ENCODE assay signal across 8 cellular contexts in the genomic region with DNA sequence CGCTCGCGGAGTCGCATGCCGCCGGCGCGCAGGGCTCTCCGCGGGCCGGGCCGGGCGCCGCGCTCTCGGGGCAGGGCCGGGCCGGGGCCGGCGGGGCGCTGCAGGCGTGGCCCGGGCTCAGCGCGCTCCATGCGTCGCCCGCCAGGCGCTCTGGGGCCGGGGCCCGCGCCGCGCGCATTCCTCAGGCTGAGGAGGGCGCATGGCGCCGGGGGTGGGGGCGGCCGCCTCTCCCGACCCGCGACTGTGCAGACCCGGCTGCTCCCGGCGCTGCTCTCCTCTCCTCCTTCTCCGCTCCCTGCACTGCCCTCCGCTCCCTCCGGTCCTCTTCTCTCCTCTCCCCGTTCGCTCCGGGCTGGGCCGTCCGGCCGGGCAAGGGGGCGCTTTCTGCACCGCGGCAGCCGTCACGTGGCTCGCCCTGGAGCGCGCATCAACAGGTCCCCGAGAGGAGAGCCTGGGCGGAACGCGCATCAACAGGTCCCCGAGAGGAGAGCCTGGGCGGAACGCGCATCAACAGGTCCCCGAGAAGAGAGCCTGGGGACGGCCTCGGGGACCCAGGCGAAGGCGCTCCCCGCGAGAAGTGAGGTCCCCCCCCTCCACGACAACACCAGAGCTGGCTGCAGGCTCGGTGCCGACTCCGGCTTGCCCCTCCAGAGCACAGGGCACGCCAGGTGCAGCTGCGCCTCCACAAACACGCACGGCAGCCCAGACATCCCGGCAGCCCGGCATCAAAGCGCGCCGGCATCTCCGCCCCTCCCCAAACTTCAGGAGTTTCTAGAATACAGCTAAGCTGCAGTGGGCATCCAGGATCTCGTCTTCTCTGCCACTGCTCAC. TPM values are rescaled to one million over a fixed set of nuclear protein-coding genes. Genes with fewer than 3 reads are reported as not detected.
DNase-seq lines count a peak whose midpoint lies in the region; ATAC-seq lines count a peak whose summit lies in the region.

No MANE protein-coding gene starts in this region.

- in situ Hi-C loops in GM23248 (cut with MboI): no loop called here

- no peaks in the 10 kb centered on the region for H3K9me2 ChIP-seq in GM23248 (ENCODE audit: insufficient read depth)

- H3K79me2 ChIP-seq in GM23248 (ENCODE audit: insufficient read depth): no peaks in the 10 kb centered on the region

- no peaks in the 10 kb centered on the region for H3K9me3 ChIP-seq in GM23248 (ENCODE audit: low read depth)
- H3K9me3 ChIP-seq in right cardiac atrium (ENCODE audit: control insufficient read depth, low read length): no peaks in the 10 kb centered on the region

- no peak overlapping the region for H3K27ac ChIP-seq in GM23248
- H3K27ac ChIP-seq in right cardiac atrium (ENCODE audit: low read length): peak overlapping the region; percentile 13
- no peak overlapping the region for H3K27ac ChIP-seq in skin epidermis

- peak overlapping the region; percentile 76 for H3K4me3 ChIP-seq in GM23248
- peak overlapping the region; percentile 53 for H3K4me3 ChIP-seq in right cardiac atrium (ENCODE audit: low read length)
- H3K4me3 ChIP-seq in skin epidermis: peak overlapping the region; percentile 16 to 55 (median 41)

- no peaks in the 10 kb centered on the region for H3F3A ChIP-seq in GM23248 (ENCODE audit: insufficient read depth)

- H3K36me3 ChIP-seq in GM23248 (ENCODE audit: low read depth): no peaks in the 10 kb centered on the region

- WGBS in GM23248 (ENCODE audit: low coverage in 1 of 2, low lambda C conversion rate in 2 of 2, missing lambda C conversion rate in 2 of 2), 2 experiments: 1 to 3% methylated on average over 56 to 62 of the region's 93 CpGs
- under 1% methylated on average over 93 of the region's 93 CpGs for WGBS in right cardiac atrium

- H2AFZ ChIP-seq in GM23248: peak overlapping the region; percentile 42

- peak overlapping the region; percentile 77 for H3K4me2 ChIP-seq in GM23248 (ENCODE audit: unreplicated experiment)

- no peaks in the 10 kb centered on the region for H4K20me1 ChIP-seq in GM23248 (ENCODE audit: insufficient read depth)

- H3K9ac ChIP-seq in GM23248: no peak overlapping the region

- DNase-seq in GM23248: peak; percentile 55
- DNase-seq in activated T-cell treated with anti-CD3 and anti-CD28 coated beads, Interleukin-2, amount 50 U/mL, for 48 hours: peak; percentile 61 to 66
- peak in 2 of 3 donors; percentile 74 to 75 for DNase-seq in right cardiac atrium
- DNase-seq in NCI-H2081 (lab: John Stamatoyannopoulos, UW): no peak

- ATAC-seq in right cardiac atrium (peak; percentile 18 to 30), HG02884 (IDR thresholded peaks at IDR 0.05; ENCODE audit: unreplicated experiment) (no peak), GM19455 (IDR thresholded peaks at IDR 0.05; ENCODE audit: unreplicated experiment) (no peak), GM21423 (IDR thresholded peaks at IDR 0.05; ENCODE audit: unreplicated experiment) (no peak)

- H3K4me1 ChIP-seq in GM23248 (ENCODE audit: insufficient read depth): no peaks in the 10 kb centered on the region
- no peaks in the 10 kb centered on the region for H3K4me1 ChIP-seq in right cardiac atrium (ENCODE audit: control insufficient read depth, insufficient read depth, low read length)

- intact Hi-C loops in right cardiac atrium (cut with DNase I): no loop called here

- H3K27me3 ChIP-seq in GM23248 (replicated peaks; ENCODE audit: insufficient read depth) (no peaks in the 10 kb centered on the region; the same call in 1 of the 2 replicates), right cardiac atrium (ENCODE audit: control insufficient read depth, insufficient read depth) (no peaks in the 10 kb centered on the region)

RNA-seq across cellular contexts. Expression of a gene that starts 12.9 kb away (rescaled TPM):
- 16.6 and 20.5 TPM in 2 replicates for total RNA-seq in GM23248 (2014; rRNA removed; shearing (Covaris generic))
- polyA plus RNA-seq in GM23248 (2016; fragmentation: Nextera tagmentation; extraction: Ambion mirVana) (4.7 and 7.4 TPM in 2 replicates), right cardiac atrium (114 TPM)
- total RNA-seq in right cardiac atrium: 100 to 1,000 TPM; 101 to 163 (median 147) TPM

RNA-seq across cellular contexts. Expression of a gene that starts 55.3 kb away (rescaled TPM):
- 32.4 and 34.5 TPM in 2 replicates for total RNA-seq in GM23248 (2014; rRNA removed; shearing (Covaris generic))
- polyA plus RNA-seq in GM23248 (2016; fragmentation: Nextera tagmentation; extraction: Ambion mirVana) (28.1 TPM in 2 replicates), right cardiac atrium (59.0 TPM)
- total RNA-seq in right cardiac atrium: 10 to 100 TPM; 48.4 to 57.6 (median 54.8) TPM

Comparison
In these comparisons a context has a peak if more than half of its experiments do, and no peak if none do; other contexts are left out.
1. DNase-seq: peak in GM23248 (single experiment), activated T-cell treated with anti-CD3 and anti-CD28 coated beads, Interleukin-2, amount 50 U/mL, for 48 hours (2 of 2) and right cardiac atrium (2 of 3); none in NCI-H2081 (0 of 2).
2. ATAC-seq: peak in right cardiac atrium (2 of 2); none in HG02884 (single experiment), GM19455 (single experiment) and GM21423 (single experiment).
3. Peak in every context shown above with its lines, with median percentiles within 50 percentile points of each other: H3K4me3 ChIP-seq.